Comparison of ENCODE assay signal across 22 cellular contexts in the genomic region with DNA sequence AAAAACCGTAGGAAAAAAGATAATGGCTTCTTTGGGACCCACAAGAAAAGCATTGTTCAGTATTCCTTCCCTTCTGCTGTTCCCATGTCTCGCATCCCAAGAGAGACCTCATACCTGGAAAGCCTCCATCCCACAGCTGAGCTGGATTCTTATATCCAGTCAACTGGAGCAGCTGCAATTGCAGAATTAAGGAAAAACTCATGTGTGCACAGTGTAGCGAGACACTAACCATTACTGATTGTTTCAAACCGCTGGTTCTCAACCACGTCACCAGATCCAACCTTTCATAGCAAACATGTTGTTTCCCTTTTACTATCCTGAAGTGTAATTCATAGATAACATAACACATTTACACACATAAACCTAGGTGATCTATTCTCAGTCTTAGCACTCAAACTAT. TPM values are rescaled to one million over a fixed set of nuclear protein-coding genes. Genes with fewer than 3 reads are reported as not detected.
DNase-seq lines count a peak whose midpoint lies in the region; ATAC-seq, FAIRE-seq and TF ChIP-seq lines count a peak whose summit lies in the region.
"Had no signal": no experiment of that assay in that cellular context is flagged by ENCODE, and none has a peak within 500 bp of the region (broad histone marks: within the 10 kb centered on the region; RNA-seq: fewer than 3 reads in every experiment).

No MANE protein-coding gene starts in this region.

- H3K79me2 ChIP-seq in Loucy (ENCODE audit: insufficient read depth, low read length) = no peaks in the 10 kb centered on the region

- TF ChIP-seq CTCF in heart left ventricle (IDR thresholded peaks at IDR 0.05) (no peak), Loucy (conservative IDR thresholded peaks at IDR 0.05; ENCODE audit: low read length) (no peak), endothelial cell (IDR thresholded peaks at IDR 0.05; ENCODE audit: unreplicated experiment) (no peak), pancreas (IDR thresholded peaks at IDR 0.05) (no peak)

- DNase-seq in heart left ventricle (no peak), Right ventricle myocardium superior (no peak), endothelial cell (ENCODE audit: low spot score) (no peak), renal cortical epithelial cell (ENCODE audit: low read depth) (peak; percentile 66), pancreas (no peak), LoVo (ENCODE audit: low spot score) (no peak)
- DNase-seq in activated CD4-positive, alpha-beta memory T cell treated with anti-CD3 and anti-CD28 coated beads, Interleukin-2, amount 10 ng/mL, durations not matched to agents 7 days and 5 days = no peak
- DNase-seq: AML-193, EL, NCI-H1694 treated with DMSO at 0.1 percent for 48 hours, NCI-H2081 treated with DMSO at 0.1 percent for 48 hours, NCI-H446 treated with DMSO at 0.1 percent for 48 hours, RPMI8226, SIG-M5, SK-N-SH had no signal

- H3K4me2 ChIP-seq in Loucy (ENCODE audit: low read depth, low read length, poor library complexity, severe bottlenecking) = peak overlapping the region; percentile 68
- H3K4me2 ChIP-seq: SK-N-SH had no signal

- H3K36me3 ChIP-seq in heart left ventricle = no peaks in the 10 kb centered on the region
- H3K36me3 ChIP-seq in Loucy (ENCODE audit: insufficient read depth, low read length) = no peaks in the 10 kb centered on the region
- H3K36me3 ChIP-seq in pancreas = no peaks in the 10 kb centered on the region

- no peaks in the 10 kb centered on the region for H3K9me3 ChIP-seq in heart left ventricle
- no peaks in the 10 kb centered on the region for H3K9me3 ChIP-seq in Loucy (ENCODE audit: insufficient read depth, low read depth, low read length)
- no peaks in the 10 kb centered on the region for H3K9me3 ChIP-seq in pancreas
- H3K9me3 ChIP-seq: SK-N-SH had no signal

- no peaks in the 10 kb centered on the region for H3K27me3 ChIP-seq in heart left ventricle
- H3K27me3 ChIP-seq in Loucy (ENCODE audit: insufficient read depth, low read length, poor library complexity, severe bottlenecking) = no peaks in the 10 kb centered on the region
- no peaks in the 10 kb centered on the region for H3K27me3 ChIP-seq in pancreas

- FAIRE-seq in pancreas (lab: Jason Lieb, UNC) = no peak
- FAIRE-seq: H54, HepG2 had no signal

- peak overlapping the region in 8 of 12 donors; percentile 35 to 83 (median 70) for H3K27ac ChIP-seq in heart left ventricle
- no peak overlapping the region for H3K27ac ChIP-seq in pancreas
- H3K27ac ChIP-seq: PC-9 had no signal

- ATAC-seq in heart left ventricle = no peak
- no peak for ATAC-seq in Right ventricle myocardium superior (ENCODE audit: poor library complexity)
- no peak for ATAC-seq in pancreas
- ATAC-seq: HepG2 had no signal

- H3K9me2 ChIP-seq in Loucy (replicated peaks; ENCODE audit: low read depth, low read length) = no peaks in the 10 kb centered on the region
- H3K9me2 ChIP-seq: SK-N-SH had no signal

- peaks cover 57% of the 10 kb centered on the region for H3K4me1 Mint-ChIP-seq in endothelial cell (ENCODE audit: unreplicated experiment)
- H3K4me1 Mint-ChIP-seq in activated CD4-positive, alpha-beta memory T cell treated with anti-CD3 and anti-CD28 coated beads, Interleukin-2, amount 10 ng/mL, durations not matched to agents 7 days and 5 days = peaks cover 24% of the 10 kb centered on the region

- H3K9ac ChIP-seq in Loucy (ENCODE audit: low read depth, low read length, poor library complexity, severe bottlenecking) = peak overlapping the region; percentile 62
- H3K9ac ChIP-seq: SK-N-SH had no signal

- H3K4me3 Mint-ChIP-seq in endothelial cell (ENCODE audit: unreplicated experiment) = no peak overlapping the region
- H3K4me3 Mint-ChIP-seq in activated CD4-positive, alpha-beta memory T cell treated with anti-CD3 and anti-CD28 coated beads, Interleukin-2, amount 10 ng/mL, durations not matched to agents 7 days and 5 days = no peak overlapping the region
- H3K4me3 Mint-ChIP-seq: CD14-positive monocyte had no signal

- peaks cover 13% of the 10 kb centered on the region; the same call in 1 of the 2 replicates for H3F3A ChIP-seq in Loucy (ENCODE audit: low read depth)

- CTCF ChIA-PET in activated CD4-positive, alpha-beta memory T cell treated with anti-CD3 and anti-CD28 coated beads, Interleukin-2, amount 10 ng/mL, durations not matched to agents 7 days and 5 days (lab: Charles Lee) = no interaction called here

- H3K27ac Mint-ChIP-seq in endothelial cell (ENCODE audit: unreplicated experiment) = peak overlapping the region; percentile 90
- no peak overlapping the region for H3K27ac Mint-ChIP-seq in activated CD4-positive, alpha-beta memory T cell treated with anti-CD3 and anti-CD28 coated beads, Interleukin-2, amount 10 ng/mL, durations not matched to agents 7 days and 5 days
- H3K27ac Mint-ChIP-seq: CD14-positive monocyte had no signal

- peak overlapping the region; percentile 74 for H2AFZ ChIP-seq in Loucy (ENCODE audit: low read length)

- H3K36me3 Mint-ChIP-seq in endothelial cell (ENCODE audit: low read depth, unreplicated experiment) = peaks cover 15% of the 10 kb centered on the region
- no peaks in the 10 kb centered on the region for H3K36me3 Mint-ChIP-seq in activated CD4-positive, alpha-beta memory T cell treated with anti-CD3 and anti-CD28 coated beads, Interleukin-2, amount 10 ng/mL, durations not matched to agents 7 days and 5 days (ENCODE audit: low read depth)
- H3K36me3 Mint-ChIP-seq: CD14-positive monocyte had no signal

- no peak overlapping the region for H3K4me3 ChIP-seq in heart left ventricle
- peak overlapping the region; percentile 50 for H3K4me3 ChIP-seq in Loucy (ENCODE audit: low read length, poor library complexity, severe bottlenecking)
- no peak overlapping the region for H3K4me3 ChIP-seq in pancreas
- H3K4me3 ChIP-seq: PC-9 had no signal

- intact Hi-C loops in heart left ventricle (cut with DNase I) = no loop called here
- intact Hi-C loops in Right ventricle myocardium superior (cut with DNase I) = no loop called here
- intact Hi-C loops in pancreas (cut with DNase I) = no loop called here

- POLR2A ChIA-PET in activated CD4-positive, alpha-beta memory T cell treated with anti-CD3 and anti-CD28 coated beads, Interleukin-2, amount 10 ng/mL, durations not matched to agents 7 days and 5 days (lab: Charles Lee) = no interaction called here

- H4K20me1 ChIP-seq in Loucy (ENCODE audit: insufficient read depth, low read length, poor library complexity, severe bottlenecking) = no peaks in the 10 kb centered on the region

- TF ChIP-seq POLR2A in heart left ventricle (IDR thresholded peaks at IDR 0.05) = no peak

- 83 to 88% (median 87%) methylated on average over 5 of the region's 5 CpGs for WGBS in heart left ventricle, 4 donors
- WGBS in pancreas, 2 donors = 86% methylated on average over 5 of the region's 5 CpGs

- H3K27me3 Mint-ChIP-seq in endothelial cell (ENCODE audit: unreplicated experiment) = peaks cover 13% of the 10 kb centered on the region
- peaks cover 14% of the 10 kb centered on the region for H3K27me3 Mint-ChIP-seq in activated CD4-positive, alpha-beta memory T cell treated with anti-CD3 and anti-CD28 coated beads, Interleukin-2, amount 10 ng/mL, durations not matched to agents 7 days and 5 days

- H3K4me1 ChIP-seq in heart left ventricle (peaks cover 0 to 31% (median 4%) of the 10 kb centered on the region in 12 donors), Loucy (ENCODE audit: insufficient read depth, low read length, poor library complexity, severe bottlenecking) (peaks cover 37% of the 10 kb centered on the region), pancreas (no peaks in the 10 kb centered on the region)

- peaks cover 8% of the 10 kb centered on the region for H3K9me3 Mint-ChIP-seq in endothelial cell (ENCODE audit: unreplicated experiment)
- no peaks in the 10 kb centered on the region for H3K9me3 Mint-ChIP-seq in activated CD4-positive, alpha-beta memory T cell treated with anti-CD3 and anti-CD28 coated beads, Interleukin-2, amount 10 ng/mL, durations not matched to agents 7 days and 5 days

RNA-seq across cellular contexts. Expression of gene RNASE10, which starts 5.5 kb away (rescaled TPM):
- total RNA-seq in heart left ventricle (under 1 TPM in 5 of 9 donors, not detected in 4; 0.21 to 0.34 (median 0.27) TPM), Right ventricle myocardium superior (0.32 TPM), endothelial cell (ENCODE audit: unreplicated experiment) (10.7 TPM), renal cortical epithelial cell (not detected in 2 replicates), pancreas (under 1 TPM in 5 of 6 donors, not detected in 1; 0.13 to 0.62 (median 0.28) TPM)
- polyA plus RNA-seq in heart left ventricle (not detected), pancreas (under 1 TPM in 1 of 2 donors, not detected in 1; 0.19 TPM)
- under 1 TPM in 1 of 2 experiments, not detected in 1; 0.50 TPM for total RNA-seq in activated CD4-positive, alpha-beta memory T cell treated with anti-CD3 and anti-CD28 coated beads, Interleukin-2, amount 10 ng/mL, durations not matched to agents 7 days and 5 days
- total RNA-seq: A172, HepG2, PC-9 had no signal
- polyA plus RNA-seq: AG04450, CD14-positive monocyte, HepG2, SK-N-SH had no signal

RNA-seq across cellular contexts. Expression of gene PNP, which starts 30.7 kb away (rescaled TPM):
- 10 to 100 TPM in 6 of 9 donors, 1 to 10 TPM in 3; 4.2 to 38.5 (median 10.5) TPM for total RNA-seq in heart left ventricle
- 10 to 100 TPM in 1 of 2 donors, 1 to 10 TPM in 1; 5.9 to 29.8 TPM for polyA plus RNA-seq in heart left ventricle
- 6.2 TPM for total RNA-seq in Right ventricle myocardium superior
- total RNA-seq in endothelial cell (ENCODE audit: unreplicated experiment) = 322 TPM
- total RNA-seq in renal cortical epithelial cell = 88.2 and 172 TPM in 2 replicates
- 10 to 100 TPM in 2 of 6 donors, 1 to 10 TPM in 4; 6.2 to 17.2 (median 8.4) TPM for total RNA-seq in pancreas
- 10 to 100 TPM in 1 of 2 donors, 1 to 10 TPM in 1; 9.0 to 24.0 TPM for polyA plus RNA-seq in pancreas
- total RNA-seq in activated CD4-positive, alpha-beta memory T cell treated with anti-CD3 and anti-CD28 coated beads, Interleukin-2, amount 10 ng/mL, durations not matched to agents 7 days and 5 days = 100 to 1,000 TPM; 207 to 210 TPM

RNA-seq across cellular contexts. Expression of gene PIP4P1, which starts 38.6 kb away (rescaled TPM):
- total RNA-seq in heart left ventricle (10 to 100 TPM; 12.3 to 25.3 (median 18.0) TPM), Right ventricle myocardium superior (18.4 TPM), endothelial cell (ENCODE audit: unreplicated experiment) (36.8 TPM), renal cortical epithelial cell (14.9 and 23.1 TPM in 2 replicates), pancreas (10 to 100 TPM in 5 of 6 donors, 1 to 10 TPM in 1; 8.9 to 20.5 (median 14.4) TPM)
- polyA plus RNA-seq in heart left ventricle (10 to 100 TPM; 13.9 to 39.8 TPM), pancreas (10 to 100 TPM; 26.8 to 38.2 TPM)
- total RNA-seq in activated CD4-positive, alpha-beta memory T cell treated with anti-CD3 and anti-CD28 coated beads, Interleukin-2, amount 10 ng/mL, durations not matched to agents 7 days and 5 days = 10 to 100 TPM; 39.5 to 42.9 TPM

RNA-seq across cellular contexts. Expression of gene APEX1, which starts 44.9 kb away (rescaled TPM):
- total RNA-seq in heart left ventricle (10 to 100 TPM; 60.4 to 92.6 (median 76.4) TPM), Right ventricle myocardium superior (69.2 TPM), endothelial cell (ENCODE audit: unreplicated experiment) (230 TPM), renal cortical epithelial cell (66.0 and 73.5 TPM in 2 replicates), pancreas (100 to 1,000 TPM in 1 of 6 donors, 10 to 100 TPM in 5; 50.9 to 107 (median 64.6) TPM)
- polyA plus RNA-seq in heart left ventricle (100 to 1,000 TPM in 1 of 2 donors, 10 to 100 TPM in 1; 47.9 to 109 TPM), pancreas (10 to 100 TPM; 53.9 to 88.2 TPM)
- 100 to 1,000 TPM in 1 of 2 experiments, 10 to 100 TPM in 1; 91.9 to 103 TPM for total RNA-seq in activated CD4-positive, alpha-beta memory T cell treated with anti-CD3 and anti-CD28 coated beads, Interleukin-2, amount 10 ng/mL, durations not matched to agents 7 days and 5 days

RNA-seq across cellular contexts. Expression of gene OSGEP, which starts 45.3 kb away (rescaled TPM):
- total RNA-seq in heart left ventricle (10 to 100 TPM; 16.1 to 40.9 (median 18.5) TPM), Right ventricle myocardium superior (15.6 TPM), endothelial cell (ENCODE audit: unreplicated experiment) (46.1 TPM), renal cortical epithelial cell (22.9 and 60.1 TPM in 2 replicates), pancreas (10 to 100 TPM; 11.4 to 16.0 (median 13.9) TPM)
- polyA plus RNA-seq in heart left ventricle (10 to 100 TPM; 21.6 to 30.0 TPM), pancreas (10 to 100 TPM; 41.2 to 69.8 TPM)
- total RNA-seq in activated CD4-positive, alpha-beta memory T cell treated with anti-CD3 and anti-CD28 coated beads, Interleukin-2, amount 10 ng/mL, durations not matched to agents 7 days and 5 days = 10 to 100 TPM; 35.8 to 40.3 TPM

Comparison
In these comparisons a context has a peak if more than half of its experiments do, and no peak if none do; other contexts are left out.
1. H3K27ac ChIP-seq: peak in heart left ventricle (8 of 12); none in pancreas (0 of 4).